ENCODE assay signal across 9 cellular contexts in genomic region chr16:22813223-22813945, GRCh38. TPM values are rescaled to one million over a fixed set of nuclear protein-coding genes. Genes with fewer than 3 reads are reported as not detected.
DNase-seq lines count a peak whose midpoint lies in the region; ATAC-seq lines count a peak whose summit lies in the region.
"Had no signal": no experiment of that assay in that cellular context is flagged by ENCODE, and none has a peak within 500 bp of the region (broad histone marks: within the 10 kb centered on the region; RNA-seq: fewer than 3 reads in every experiment).

No MANE protein-coding gene starts in this region.

- no peak overlapping the region for H3K27ac Mint-ChIP-seq in dendritic cell treated with granulocyte-macrophage colony-stimulating factor and Interleukin-4, amounts not matched to agents 40 ng/mL and 50 ng/mL, for 4 days
- H3K27ac Mint-ChIP-seq in stimulated activated naive B cell treated with anti-CD40 and anti-IgM and Interleukin-4, amounts not matched to agents 10 μg/mL and 1 μg/mL and 100 μg/mL, for 72 hours = peak overlapping the region; percentile 56

- peaks cover 11% of the 10 kb centered on the region for H3K4me1 Mint-ChIP-seq in dendritic cell treated with granulocyte-macrophage colony-stimulating factor and Interleukin-4, amounts not matched to agents 40 ng/mL and 50 ng/mL, for 4 days (ENCODE audit: low read depth)
- peaks cover 8 to 11% of the 10 kb centered on the region in 2 donors for H3K4me1 Mint-ChIP-seq in stimulated activated naive B cell treated with anti-CD40 and anti-IgM and Interleukin-4, amounts not matched to agents 10 μg/mL and 1 μg/mL and 100 μg/mL, for 72 hours

- H3K4me3 Mint-ChIP-seq in dendritic cell treated with granulocyte-macrophage colony-stimulating factor and Interleukin-4, amounts not matched to agents 40 ng/mL and 50 ng/mL, for 4 days = peak overlapping the region; percentile 73
- peak overlapping the region; percentile 57 to 59 for H3K4me3 Mint-ChIP-seq in stimulated activated naive B cell treated with anti-CD40 and anti-IgM and Interleukin-4, amounts not matched to agents 10 μg/mL and 1 μg/mL and 100 μg/mL, for 72 hours

- no peaks in the 10 kb centered on the region for H3K9me3 Mint-ChIP-seq in dendritic cell treated with granulocyte-macrophage colony-stimulating factor and Interleukin-4, amounts not matched to agents 40 ng/mL and 50 ng/mL, for 4 days
- no peaks in the 10 kb centered on the region for H3K9me3 Mint-ChIP-seq in stimulated activated naive B cell treated with anti-CD40 and anti-IgM and Interleukin-4, amounts not matched to agents 10 μg/mL and 1 μg/mL and 100 μg/mL, for 72 hours

- ATAC-seq in stimulated activated naive B cell treated with anti-CD40 and anti-IgM and Interleukin-4, amounts not matched to agents 10 μg/mL and 1 μg/mL and 100 μg/mL, for 72 hours (replicated peaks) = peak; percentile 57 to 62
- no peak for ATAC-seq in GM18511 (IDR thresholded peaks at IDR 0.05; ENCODE audit: unreplicated experiment)

- intact Hi-C loops in dendritic cell treated with granulocyte-macrophage colony-stimulating factor and Interleukin-4, amounts not matched to agents 40 ng/mL and 50 ng/mL, for 4 days (cut with micrococcal nuclease) = no loop called here

- H3K27me3 Mint-ChIP-seq in dendritic cell treated with granulocyte-macrophage colony-stimulating factor and Interleukin-4, amounts not matched to agents 40 ng/mL and 50 ng/mL, for 4 days = peaks cover 68% of the 10 kb centered on the region
- peaks cover 46 to 64% of the 10 kb centered on the region in 2 donors for H3K27me3 Mint-ChIP-seq in stimulated activated naive B cell treated with anti-CD40 and anti-IgM and Interleukin-4, amounts not matched to agents 10 μg/mL and 1 μg/mL and 100 μg/mL, for 72 hours

- H3K36me3 Mint-ChIP-seq in dendritic cell treated with granulocyte-macrophage colony-stimulating factor and Interleukin-4, amounts not matched to agents 40 ng/mL and 50 ng/mL, for 4 days (ENCODE audit: low read depth) = no peaks in the 10 kb centered on the region
- H3K36me3 Mint-ChIP-seq in stimulated activated naive B cell treated with anti-CD40 and anti-IgM and Interleukin-4, amounts not matched to agents 10 μg/mL and 1 μg/mL and 100 μg/mL, for 72 hours = peaks cover 0 to 4% of the 10 kb centered on the region in 2 donors

- DNase-seq in ELR (ENCODE audit: low read depth) (peak; percentile 22), NCI-H2227 treated with DMSO at 0.1 percent for 48 hours (lab: John Stamatoyannopoulos, UW) (peak; percentile 20), lung microvascular endothelial cell (ENCODE audit: low read depth in 2 of 2) (peak; percentile 54 to 64), H4 (ENCODE audit: low spot score) (no peak), NCI-H1436 treated with DMSO at 0.1 percent for 48 hours (lab: John Stamatoyannopoulos, UW) (no peak)
- DNase-seq in stimulated activated naive B cell treated with anti-CD40 and anti-IgM and Interleukin-4, amounts not matched to agents 10 μg/mL and 1 μg/mL and 100 μg/mL, for 72 hours = peak; percentile 13

RNA-seq across cellular contexts. Expression of gene HS3ST2, which starts 0.6 kb away (rescaled TPM):
- total RNA-seq in lung microvascular endothelial cell = not detected in 2 replicates
- total RNA-seq in H4 (2014; rRNA removed; shearing (Covaris generic)) = 0.15 TPM in 1 of 2 replicates, not detected in the other
- total RNA-seq: LHCN-M2 had no signal

Comparison
In these comparisons a context has a peak if more than half of its experiments do, and no peak if none do; other contexts are left out.
1. DNase-seq: peak in ELR (single experiment), NCI-H2227 treated with DMSO at 0.1 percent for 48 hours (single experiment), lung microvascular endothelial cell (2 of 2) and stimulated activated naive B cell treated with anti-CD40 and anti-IgM and Interleukin-4, amounts not matched to agents 10 μg/mL and 1 μg/mL and 100 μg/mL, for 72 hours (single experiment); none in H4 (single experiment) and NCI-H1436 treated with DMSO at 0.1 percent for 48 hours (single experiment).